Comparison of ENCODE assay signal across 1 cellular context in the genomic region with DNA sequence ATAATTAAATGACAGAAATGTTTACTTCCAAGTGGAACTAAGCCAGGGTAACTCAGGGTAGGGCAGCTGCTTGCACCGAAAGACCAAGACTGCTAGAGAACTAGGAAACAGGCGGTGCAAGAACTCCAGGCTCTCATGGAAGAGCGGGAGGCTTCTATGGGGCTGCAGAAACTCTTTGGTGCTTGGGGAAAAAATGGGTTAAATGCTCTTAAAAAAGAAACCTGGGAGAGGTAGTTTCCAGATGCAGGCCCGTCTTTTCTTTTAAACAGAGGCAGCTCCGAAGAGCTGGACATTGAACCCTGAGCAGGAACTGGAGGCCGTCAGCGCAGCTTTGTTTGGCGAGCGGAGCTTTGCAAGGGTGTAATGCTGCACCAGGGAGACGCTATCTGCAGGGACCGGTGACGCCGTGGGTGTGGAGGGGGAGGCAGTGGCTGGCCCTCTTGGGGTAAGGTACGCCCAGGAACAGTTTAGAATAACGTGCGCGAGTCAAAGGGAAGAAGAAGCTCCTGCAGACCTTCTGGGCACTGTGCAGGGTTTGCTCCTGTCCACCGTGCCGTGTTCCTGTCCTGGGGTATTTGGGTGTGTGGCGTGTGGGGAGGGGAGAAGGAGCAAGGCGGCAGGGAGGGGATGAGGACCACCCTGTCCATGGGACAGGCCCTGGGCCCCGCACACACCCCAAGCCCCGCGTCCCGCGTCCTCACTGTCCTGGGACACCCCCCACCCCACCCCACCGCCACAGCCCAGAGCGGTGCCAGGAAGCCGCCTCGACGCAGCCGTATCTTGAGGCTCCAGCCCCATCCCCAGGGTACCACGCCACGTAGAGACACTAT.
A peak's percentile ranks its signal among the peaks of the same experiment; 100 is the strongest.
TF ChIP-seq lines count a peak whose summit lies in the region.

No MANE protein-coding gene starts in this region.

TF ChIP-seq in HepG2, 621 proteins besides CTCF, POLR2A, EP300 and RAD21 (continued from another document and continues in another):
- TF ChIP-seq, protein P1, sequence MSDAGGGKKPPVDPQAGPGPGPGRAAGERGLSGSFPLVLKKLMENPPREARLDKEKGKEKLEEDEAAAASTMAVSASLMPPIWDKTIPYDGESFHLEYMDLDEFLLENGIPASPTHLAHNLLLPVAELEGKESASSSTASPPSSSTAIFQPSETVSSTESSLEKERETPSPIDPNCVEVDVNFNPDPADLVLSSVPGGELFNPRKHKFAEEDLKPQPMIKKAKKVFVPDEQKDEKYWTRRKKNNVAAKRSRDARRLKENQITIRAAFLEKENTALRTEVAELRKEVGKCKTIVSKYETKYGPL (CRISPR knock-in tag; IDR thresholded peaks at IDR 0.05) = no peak
- TF ChIP-seq MXI1 (IDR thresholded peaks at IDR 0.05; ENCODE audit: borderline replicate concordance, low read depth, low read length) (no peak), PAWR (CRISPR knock-in tag; IDR thresholded peaks at IDR 0.05; ENCODE audit: borderline replicate concordance) (no peak), XBP1 (CRISPR knock-in tag; IDR thresholded peaks at IDR 0.05) (no peak), HMG20B (CRISPR knock-in tag; conservative IDR thresholded peaks at IDR 0.05) (peak; percentile 76; the same call in 1 of the 2 replicates), POLR2G (IDR thresholded peaks at IDR 0.05; ENCODE audit: low read depth, low read length) (peak; percentile 57), SCMH1 (CRISPR knock-in tag; IDR thresholded peaks at IDR 0.05; ENCODE audit: borderline replicate concordance) (no peak), NCOA1 (CRISPR knock-in tag; IDR thresholded peaks at IDR 0.05) (no peak), RFXAP (CRISPR knock-in tag; IDR thresholded peaks at IDR 0.05; ENCODE audit: borderline replicate concordance) (no peak), AHR (CRISPR knock-in tag; IDR thresholded peaks at IDR 0.05) (no peak), HDAC2 (CRISPR knock-in tag; IDR thresholded peaks at IDR 0.05) (peak; percentile 73), KLF9 (CRISPR knock-in tag; IDR thresholded peaks at IDR 0.05; ENCODE audit: low read depth) (no peak), ZNF224 (CRISPR knock-in tag; IDR thresholded peaks at IDR 0.05) (no peak), NFKBIZ (CRISPR knock-in tag; IDR thresholded peaks at IDR 0.05) (no peak), ZFY (CRISPR knock-in tag; IDR thresholded peaks at IDR 0.05) (peak; percentile 64), ZSCAN22 (CRISPR knock-in tag; IDR thresholded peaks at IDR 0.05) (no peak), KDM2A (CRISPR knock-in tag; IDR thresholded peaks at IDR 0.05; ENCODE audit: borderline replicate concordance, low read depth) (no peak; the same call in 1 of the 2 replicates), EZH2 (conservative IDR thresholded peaks at IDR 0.05; ENCODE audit: low read depth, low read length) (no peak), STAT5B (CRISPR knock-in tag; IDR thresholded peaks at IDR 0.05) (no peak), CHD4 (IDR thresholded peaks at IDR 0.05; ENCODE audit: borderline replicate concordance, low read length) (no peak), SIN3A (IDR thresholded peaks at IDR 0.05; ENCODE audit: borderline replicate concordance, low read depth, low read length) (peak; percentile 39; the same call in 1 of the 2 replicates), ZNF292 (CRISPR knock-in tag; IDR thresholded peaks at IDR 0.05; ENCODE audit: borderline replicate concordance, low read depth) (peak; percentile 83), ZNF350 (CRISPR knock-in tag; IDR thresholded peaks at IDR 0.05; ENCODE audit: borderline replicate concordance, low read depth) (no peak)
- TF ChIP-seq, protein P2, sequence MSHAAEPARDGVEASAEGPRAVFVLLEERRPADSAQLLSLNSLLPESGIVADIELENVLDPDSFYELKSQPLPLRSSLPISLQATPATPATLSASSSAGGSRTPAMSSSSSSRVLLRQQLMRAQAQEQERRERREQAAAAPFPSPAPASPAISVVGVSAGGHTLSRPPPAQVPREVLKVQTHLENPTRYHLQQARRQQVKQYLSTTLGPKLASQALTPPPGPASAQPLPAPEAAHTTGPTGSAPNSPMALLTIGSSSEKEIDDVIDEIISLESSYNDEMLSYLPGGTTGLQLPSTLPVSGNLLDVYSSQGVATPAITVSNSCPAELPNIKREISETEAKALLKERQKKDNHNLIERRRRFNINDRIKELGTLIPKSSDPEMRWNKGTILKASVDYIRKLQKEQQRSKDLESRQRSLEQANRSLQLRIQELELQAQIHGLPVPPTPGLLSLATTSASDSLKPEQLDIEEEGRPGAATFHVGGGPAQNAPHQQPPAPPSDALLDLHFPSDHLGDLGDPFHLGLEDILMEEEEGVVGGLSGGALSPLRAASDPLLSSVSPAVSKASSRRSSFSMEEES (CRISPR knock-in tag; IDR thresholded peaks at IDR 0.05) = no peak
- TF ChIP-seq, protein P3, sequence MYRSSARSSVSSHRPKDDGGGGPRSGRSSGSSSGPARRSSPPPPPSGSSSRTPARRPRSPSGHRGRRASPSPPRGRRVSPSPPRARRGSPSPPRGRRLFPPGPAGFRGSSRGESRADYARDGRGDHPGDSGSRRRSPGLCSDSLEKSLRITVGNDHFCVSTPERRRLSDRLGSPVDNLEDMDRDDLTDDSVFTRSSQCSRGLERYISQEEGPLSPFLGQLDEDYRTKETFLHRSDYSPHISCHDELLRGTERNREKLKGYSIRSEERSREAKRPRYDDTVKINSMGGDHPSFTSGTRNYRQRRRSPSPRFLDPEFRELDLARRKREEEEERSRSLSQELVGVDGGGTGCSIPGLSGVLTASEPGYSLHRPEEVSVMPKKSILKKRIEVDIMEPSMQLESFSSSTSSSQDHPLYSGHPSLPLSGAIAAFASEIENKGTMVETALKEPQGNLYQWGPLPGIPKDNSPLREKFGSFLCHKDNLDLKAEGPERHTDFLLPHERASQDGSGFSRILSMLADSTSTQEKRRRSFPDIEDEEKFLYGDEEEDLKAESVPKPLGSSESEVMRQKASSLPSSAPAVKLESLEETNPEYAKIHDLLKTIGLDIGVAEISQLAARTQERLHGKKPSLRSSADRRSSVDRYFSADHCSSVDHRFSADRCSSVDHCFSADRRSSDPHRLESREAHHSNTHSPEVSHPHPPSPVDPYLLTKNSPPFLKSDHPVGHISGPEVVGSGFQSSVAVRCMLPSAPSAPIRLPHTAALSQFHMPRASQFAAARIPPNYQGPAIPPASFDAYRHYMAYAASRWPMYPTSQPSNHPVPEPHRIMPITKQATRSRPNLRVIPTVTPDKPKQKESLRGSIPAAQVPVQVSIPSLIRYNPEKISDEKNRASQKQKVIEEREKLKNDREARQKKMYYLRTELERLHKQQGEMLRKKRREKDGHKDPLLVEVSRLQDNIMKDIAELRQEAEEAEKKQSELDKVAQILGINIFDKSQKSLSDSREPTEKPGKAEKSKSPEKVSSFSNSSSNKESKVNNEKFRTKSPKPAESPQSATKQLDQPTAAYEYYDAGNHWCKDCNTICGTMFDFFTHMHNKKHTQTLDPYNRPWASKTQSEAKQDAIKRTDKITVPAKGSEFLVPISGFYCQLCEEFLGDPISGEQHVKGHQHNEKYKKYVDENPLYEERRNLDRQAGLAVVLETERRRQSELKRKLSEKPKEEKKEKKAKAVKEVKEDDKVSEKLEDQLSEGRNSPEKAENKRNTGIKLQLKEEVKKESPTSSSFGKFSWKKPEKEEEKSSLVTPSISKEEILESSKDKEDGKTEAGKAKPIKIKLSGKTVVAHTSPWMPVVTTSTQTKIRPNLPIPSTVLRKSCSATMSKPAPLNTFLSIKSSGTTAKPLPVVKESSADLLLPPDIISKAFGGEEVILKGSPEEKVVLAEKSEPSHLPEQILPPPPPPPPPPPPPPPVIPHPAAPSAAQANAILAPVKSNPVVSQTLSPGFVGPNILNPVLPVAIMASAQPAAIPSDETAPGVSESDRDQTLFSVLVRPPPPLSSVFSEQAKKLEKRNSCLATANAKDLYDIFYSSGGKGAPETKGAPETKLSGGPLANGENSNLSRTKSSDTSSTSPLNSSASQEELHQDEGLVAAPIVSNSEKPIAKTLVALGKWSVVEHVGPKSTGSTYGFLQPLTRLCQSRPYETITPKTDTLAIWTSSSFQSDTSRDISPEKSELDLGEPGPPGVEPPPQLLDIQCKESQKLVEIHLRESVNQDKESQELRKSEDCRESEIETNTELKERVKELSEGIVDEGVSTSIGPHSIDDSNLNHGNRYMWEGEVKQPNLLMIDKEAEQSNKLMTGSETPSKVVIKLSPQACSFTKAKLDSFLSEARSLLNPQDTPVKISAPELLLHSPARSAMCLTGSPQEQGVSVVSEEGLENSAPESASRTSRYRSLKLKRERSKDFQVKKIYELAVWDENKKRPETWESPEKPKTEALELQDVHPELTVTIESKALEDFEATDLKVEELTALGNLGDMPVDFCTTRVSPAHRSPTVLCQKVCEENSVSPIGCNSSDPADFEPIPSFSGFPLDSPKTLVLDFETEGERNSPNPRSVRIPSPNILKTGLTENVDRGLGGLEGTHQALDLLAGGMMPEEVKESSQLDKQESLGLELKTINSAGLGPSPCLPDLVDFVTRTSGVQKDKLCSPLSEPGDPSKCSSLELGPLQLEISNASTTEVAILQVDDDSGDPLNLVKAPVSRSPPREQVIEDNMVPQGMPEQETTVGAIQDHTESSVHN (CRISPR knock-in tag; IDR thresholded peaks at IDR 0.05) = no peak
- TF ChIP-seq, protein P4, sequence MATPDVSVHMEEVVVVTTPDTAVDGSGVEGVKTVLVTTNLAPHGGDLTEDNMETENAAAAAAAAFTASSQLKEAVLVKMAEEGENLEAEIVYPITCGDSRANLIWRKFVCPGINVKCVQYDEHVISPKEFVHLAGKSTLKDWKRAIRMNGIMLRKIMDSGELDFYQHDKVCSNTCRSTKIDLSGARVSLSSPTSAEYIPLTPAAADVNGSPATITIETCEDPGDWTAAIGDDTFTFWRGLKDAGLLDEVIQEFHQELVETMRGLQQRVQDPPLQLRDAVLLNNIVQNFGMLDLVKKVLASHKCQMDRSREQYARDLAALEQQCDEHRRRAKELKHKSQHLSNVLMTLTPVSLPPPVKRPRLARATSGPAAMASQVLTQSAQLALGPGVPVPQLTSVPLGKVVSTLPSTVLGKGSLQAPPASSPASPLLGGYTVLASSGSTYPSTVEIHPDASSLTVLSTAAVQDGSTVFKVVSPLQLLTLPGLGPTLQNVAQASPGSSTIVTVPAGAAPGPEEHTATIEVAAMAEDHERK (CRISPR knock-in tag; IDR thresholded peaks at IDR 0.05; ENCODE audit: low read depth) = no peak
- TF ChIP-seq, protein P5, sequence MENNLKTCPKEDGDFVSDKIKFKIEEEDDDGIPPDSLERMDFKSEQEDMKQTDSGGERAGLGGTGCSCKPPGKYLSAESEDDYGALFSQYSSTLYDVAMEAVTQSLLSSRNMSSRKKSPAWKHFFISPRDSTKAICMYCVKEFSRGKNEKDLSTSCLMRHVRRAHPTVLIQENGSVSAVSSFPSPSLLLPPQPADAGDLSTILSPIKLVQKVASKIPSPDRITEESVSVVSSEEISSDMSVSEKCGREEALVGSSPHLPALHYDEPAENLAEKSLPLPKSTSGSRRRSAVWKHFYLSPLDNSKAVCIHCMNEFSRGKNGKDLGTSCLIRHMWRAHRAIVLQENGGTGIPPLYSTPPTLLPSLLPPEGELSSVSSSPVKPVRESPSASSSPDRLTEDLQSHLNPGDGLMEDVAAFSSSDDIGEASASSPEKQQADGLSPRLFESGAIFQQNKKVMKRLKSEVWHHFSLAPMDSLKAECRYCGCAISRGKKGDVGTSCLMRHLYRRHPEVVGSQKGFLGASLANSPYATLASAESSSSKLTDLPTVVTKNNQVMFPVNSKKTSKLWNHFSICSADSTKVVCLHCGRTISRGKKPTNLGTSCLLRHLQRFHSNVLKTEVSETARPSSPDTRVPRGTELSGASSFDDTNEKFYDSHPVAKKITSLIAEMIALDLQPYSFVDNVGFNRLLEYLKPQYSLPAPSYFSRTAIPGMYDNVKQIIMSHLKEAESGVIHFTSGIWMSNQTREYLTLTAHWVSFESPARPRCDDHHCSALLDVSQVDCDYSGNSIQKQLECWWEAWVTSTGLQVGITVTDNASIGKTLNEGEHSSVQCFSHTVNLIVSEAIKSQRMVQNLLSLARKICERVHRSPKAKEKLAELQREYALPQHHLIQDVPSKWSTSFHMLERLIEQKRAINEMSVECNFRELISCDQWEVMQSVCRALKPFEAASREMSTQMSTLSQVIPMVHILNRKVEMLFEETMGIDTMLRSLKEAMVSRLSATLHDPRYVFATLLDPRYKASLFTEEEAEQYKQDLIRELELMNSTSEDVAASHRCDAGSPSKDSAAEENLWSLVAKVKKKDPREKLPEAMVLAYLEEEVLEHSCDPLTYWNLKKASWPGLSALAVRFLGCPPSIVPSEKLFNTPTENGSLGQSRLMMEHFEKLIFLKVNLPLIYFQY (CRISPR knock-in tag; IDR thresholded peaks at IDR 0.05; ENCODE audit: borderline replicate concordance) = no peak
- TF ChIP-seq, protein P6, sequence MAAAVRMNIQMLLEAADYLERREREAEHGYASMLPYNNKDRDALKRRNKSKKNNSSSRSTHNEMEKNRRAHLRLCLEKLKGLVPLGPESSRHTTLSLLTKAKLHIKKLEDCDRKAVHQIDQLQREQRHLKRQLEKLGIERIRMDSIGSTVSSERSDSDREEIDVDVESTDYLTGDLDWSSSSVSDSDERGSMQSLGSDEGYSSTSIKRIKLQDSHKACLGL (CRISPR knock-in tag; IDR thresholded peaks at IDR 0.05) = 0 out of 2 replicates have a peak, but pooled peaks have one; percentile 47
- TF ChIP-seq, protein P7, sequence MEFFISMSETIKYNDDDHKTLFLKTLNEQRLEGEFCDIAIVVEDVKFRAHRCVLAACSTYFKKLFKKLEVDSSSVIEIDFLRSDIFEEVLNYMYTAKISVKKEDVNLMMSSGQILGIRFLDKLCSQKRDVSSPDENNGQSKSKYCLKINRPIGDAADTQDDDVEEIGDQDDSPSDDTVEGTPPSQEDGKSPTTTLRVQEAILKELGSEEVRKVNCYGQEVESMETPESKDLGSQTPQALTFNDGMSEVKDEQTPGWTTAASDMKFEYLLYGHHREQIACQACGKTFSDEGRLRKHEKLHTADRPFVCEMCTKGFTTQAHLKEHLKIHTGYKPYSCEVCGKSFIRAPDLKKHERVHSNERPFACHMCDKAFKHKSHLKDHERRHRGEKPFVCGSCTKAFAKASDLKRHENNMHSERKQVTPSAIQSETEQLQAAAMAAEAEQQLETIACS (CRISPR knock-in tag; IDR thresholded peaks at IDR 0.05) = no peak
- TF ChIP-seq, protein P8, sequence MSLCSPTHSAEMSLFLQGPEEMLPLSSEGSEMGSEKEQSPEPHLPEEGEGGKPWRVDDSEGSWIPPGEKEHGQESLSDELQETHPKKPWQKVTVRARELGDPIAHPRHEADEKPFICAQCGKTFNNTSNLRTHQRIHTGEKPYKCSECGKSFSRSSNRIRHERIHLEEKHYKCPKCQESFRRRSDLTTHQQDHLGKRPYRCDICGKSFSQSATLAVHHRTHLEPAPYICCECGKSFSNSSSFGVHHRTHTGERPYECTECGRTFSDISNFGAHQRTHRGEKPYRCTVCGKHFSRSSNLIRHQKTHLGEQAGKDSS (CRISPR knock-in tag; IDR thresholded peaks at IDR 0.05; ENCODE audit: borderline replicate concordance, low read depth) = no peak
- TF ChIP-seq, protein P9, sequence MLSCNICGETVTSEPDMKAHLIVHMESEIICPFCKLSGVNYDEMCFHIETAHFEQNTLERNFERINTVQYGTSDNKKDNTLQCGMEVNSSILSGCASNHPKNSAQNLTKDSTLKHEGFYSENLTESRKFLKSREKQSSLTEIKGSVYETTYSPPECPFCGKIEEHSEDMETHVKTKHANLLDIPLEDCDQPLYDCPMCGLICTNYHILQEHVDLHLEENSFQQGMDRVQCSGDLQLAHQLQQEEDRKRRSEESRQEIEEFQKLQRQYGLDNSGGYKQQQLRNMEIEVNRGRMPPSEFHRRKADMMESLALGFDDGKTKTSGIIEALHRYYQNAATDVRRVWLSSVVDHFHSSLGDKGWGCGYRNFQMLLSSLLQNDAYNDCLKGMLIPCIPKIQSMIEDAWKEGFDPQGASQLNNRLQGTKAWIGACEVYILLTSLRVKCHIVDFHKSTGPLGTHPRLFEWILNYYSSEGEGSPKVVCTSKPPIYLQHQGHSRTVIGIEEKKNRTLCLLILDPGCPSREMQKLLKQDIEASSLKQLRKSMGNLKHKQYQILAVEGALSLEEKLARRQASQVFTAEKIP (CRISPR knock-in tag; IDR thresholded peaks at IDR 0.05; ENCODE audit: borderline replicate concordance) = no peak
